8 cellular contexts compared by ENCODE assay signal in genomic region chr3:62318752-62319569, GRCh38. TPM values are rescaled to one million over a fixed set of nuclear protein-coding genes. Genes with fewer than 3 reads are reported as not detected.
A peak's percentile ranks its signal among the peaks of the same experiment; 100 is the strongest.
DNase-seq lines count a peak whose midpoint lies in the region; ATAC-seq and TF ChIP-seq lines count a peak whose summit lies in the region.

No MANE protein-coding gene starts in this region.

- no peak overlapping the region for H3K4me3 ChIP-seq in HCT116 (replicated peaks in 1 of 2; ENCODE audit: low read depth in 1 of 2, low read length in 2 of 2)

- no peaks in the 10 kb centered on the region for H3K36me3 ChIP-seq in HCT116 (ENCODE audit: control insufficient read depth in 1 of 2, insufficient read depth in 2 of 2, low read length in 2 of 2)

- H3K9me3 ChIP-seq in HCT116 (ENCODE audit: control insufficient read depth in 1 of 2, insufficient read depth in 1 of 2, low read depth in 1 of 2, low read length in 2 of 2) = no peaks in the 10 kb centered on the region

- H3K36me3 Mint-ChIP-seq in central memory CD8-positive, alpha-beta T cell (ENCODE audit: insufficient read depth) = peaks cover 7% of the 10 kb centered on the region

- peaks cover 18% of the 10 kb centered on the region for H3K9me3 Mint-ChIP-seq in central memory CD8-positive, alpha-beta T cell

- H3K9me2 ChIP-seq in HCT116 (ENCODE audit: insufficient read depth) = no peaks in the 10 kb centered on the region

- H3K79me2 ChIP-seq in HCT116 (ENCODE audit: insufficient read depth, low read length) = no peaks in the 10 kb centered on the region

- TF ChIP-seq POLR2A in HCT116 (IDR thresholded peaks at IDR 0.05; ENCODE audit: borderline replicate concordance, extremely low read depth, insufficient read depth, insufficient read length) = no peak

- TF ChIP-seq CTCF in HCT116 (IDR thresholded peaks at IDR 0.05 in 2 of 3, conservative IDR thresholded peaks at IDR 0.05 in 1 of 3; ENCODE audit: borderline replicate concordance in 1 of 3, insufficient read depth in 1 of 3, low read depth in 2 of 3, low read length in 2 of 3) = no peak

- no peak for ATAC-seq in HCT116
- ATAC-seq in activated CD4-positive, CD25-positive, alpha-beta regulatory T cell treated with anti-CD3 and anti-CD28 coated beads, Interleukin-2, amount 50 U/mL, for 24 hours = peak; percentile 88 to 93
- peak; percentile 82 for ATAC-seq in central memory CD8-positive, alpha-beta T cell (replicated peaks; ENCODE audit: extremely low read depth, poor library complexity, severe bottlenecking)

- H3K4me3 Mint-ChIP-seq in central memory CD8-positive, alpha-beta T cell = peak overlapping the region; percentile 85

- in situ Hi-C loops in G401 (cut with HindIII; ENCODE audit: low sequenced_read_pairs) = no loop called here

- no peak overlapping the region for H3K9ac ChIP-seq in HCT116 (ENCODE audit: low read length)

- no peak overlapping the region for H3K27ac ChIP-seq in HCT116 (ENCODE audit: low read depth, low read length)

- peaks cover 15% of the 10 kb centered on the region for H3K27me3 ChIP-seq in HCT116 (ENCODE audit: insufficient read depth, low read length)

- H3K4me1 Mint-ChIP-seq in central memory CD8-positive, alpha-beta T cell = peaks cover 10% of the 10 kb centered on the region

- BruUV-seq in HCT116 (replicated peaks; lab: Mats Ljungman, UMichigan) = no TSS peak

- CTCF ChIA-PET in HCT116 (lab: Charles Lee) = no interaction called here

- intact Hi-C loops in HCT116 (cut with micrococcal nuclease) = no loop called here

- RAD21 ChIA-PET in HCT116 (lab: Charles Lee; ENCODE audit: low non-redundant PET in 1 of 2, low total read pairs in 2 of 2, uncharacterized antibody in 2 of 2, unreplicated experiment in 2 of 2) = no interaction called here

- H3K4me2 ChIP-seq in HCT116 (ENCODE audit: low read length) = no peak overlapping the region

- no peaks in the 10 kb centered on the region for H4K20me1 ChIP-seq in HCT116 (ENCODE audit: insufficient read depth)

- no peak for TF ChIP-seq RAD21 in HCT116 (IDR thresholded peaks at IDR 0.05; ENCODE audit: low read depth)

- no peaks in the 10 kb centered on the region for H3K4me1 ChIP-seq in HCT116 (ENCODE audit: control insufficient read depth in 1 of 2, insufficient read depth in 2 of 2, low read length in 2 of 2)

- POLR2A ChIA-PET in HCT116 (lab: Charles Lee) = no interaction called here

- H3K27me3 Mint-ChIP-seq in central memory CD8-positive, alpha-beta T cell = peaks cover 10% of the 10 kb centered on the region

- DNase-seq in G401 (ENCODE audit: low spot score) = peak; percentile 85
- DNase-seq in HCT116 (ENCODE audit: low read depth, low spot score) = no peak
- peak; percentile 77 for DNase-seq in NCI-H1436 (lab: John Stamatoyannopoulos, UW)
- peak; percentile 16 to 20 for DNase-seq in central memory CD8-positive, alpha-beta T cell (ENCODE audit: low spot score in 2 of 2)
- DNase-seq in iris pigment epithelial cell (ENCODE audit: low read depth) = peak; percentile 86
- DNase-seq in smooth muscle cell of the brain vasculature (ENCODE audit: low read depth, low spot score) = peak; percentile 59
- DNase-seq in LoVo (ENCODE audit: low spot score) = no peak

- no peak overlapping the region for H2AFZ ChIP-seq in HCT116 (ENCODE audit: low read depth, low read length, poor library complexity, severe bottlenecking)

- H3K27ac Mint-ChIP-seq in central memory CD8-positive, alpha-beta T cell (ENCODE audit: low read depth) = peak overlapping the region; percentile 92

TF ChIP-seq in HCT116, 20 proteins besides CTCF, POLR2A, EP300 and RAD21:
- TF ChIP-seq REST (IDR thresholded peaks at IDR 0.05; ENCODE audit: low read depth) = peak; percentile 72
- TF ChIP-seq SRF (IDR thresholded peaks at IDR 0.05; ENCODE audit: low read depth) = no peak

RNA-seq across cellular contexts. Expression of gene FEZF2, which starts 54.4 kb away (rescaled TPM):
- not detected in 2 replicates for total RNA-seq in G401 (2014; rRNA removed; shearing (Covaris generic))
- not detected for total RNA-seq in HCT116 (2021; ENCODE audit: unreplicated experiment)
- polyA plus RNA-seq in HCT116 (2012) = not detected in 2 replicates

Comparison
In these comparisons a context has a peak if more than half of its experiments do, and no peak if none do; other contexts are left out.
1. DNase-seq: peak in G401 (single experiment), NCI-H1436 (single experiment), central memory CD8-positive, alpha-beta T cell (2 of 2), iris pigment epithelial cell (single experiment) and smooth muscle cell of the brain vasculature (single experiment); none in HCT116 (single experiment) and LoVo (single experiment).